8 cellular contexts compared by ENCODE assay signal in genomic region chr7:17233643-17234397, GRCh38.
DNase-seq lines count a peak whose midpoint lies in the region; ATAC-seq, FAIRE-seq and TF ChIP-seq lines count a peak whose summit lies in the region.

No MANE protein-coding gene starts in this region.

- no peak overlapping the region for H3K4me3 ChIP-seq in endothelial cell of umbilical vein (replicated peaks in 1 of 3; ENCODE audit: insufficient read depth in 1 of 3, low read depth in 1 of 3, low read length in 3 of 3)

- no peaks in the 10 kb centered on the region for H3K9me1 ChIP-seq in endothelial cell of umbilical vein (replicated peaks; ENCODE audit: control insufficient read depth, extremely low read depth, insufficient read depth, low read length)

- TF ChIP-seq CTCF in endothelial cell of umbilical vein (IDR thresholded peaks at IDR 0.05; ENCODE audit: extremely low read depth in 1 of 2, insufficient read depth in 1 of 2, low read depth in 1 of 2, low read length in 2 of 2), result no peak

- H3K4me2 ChIP-seq in endothelial cell of umbilical vein (ENCODE audit: insufficient read depth, low read length), result peak overlapping the region; percentile 63

- H3K27ac ChIP-seq in endothelial cell of umbilical vein (ENCODE audit: insufficient read depth, low read depth, low read length), result peak overlapping the region; percentile 76

- H3K9ac ChIP-seq in endothelial cell of umbilical vein (replicated peaks; ENCODE audit: extremely low read depth, insufficient read depth, low read length), result peak overlapping the region; percentile 74

- intact Hi-C loops in endothelial cell of umbilical vein (cut with micrococcal nuclease), result loop anchor here (1.0 to 10.0 kb wide), 5 partner anchors 27 to 287 kb away; partner anchors contain the start of gene AHR

- peak; percentile 21 for DNase-seq in CD1c-positive myeloid dendritic cell (ENCODE audit: extremely low spot score)
- peak; percentile 11 for DNase-seq in HK-2 (ENCODE audit: unreplicated experiment)
- DNase-seq in activated CD4-positive, alpha-beta T cell treated with anti-CD3 and anti-CD28 coated beads, Interleukin-2, amount 50 U/mL, for 4 hours, result peak; percentile 42 to 44
- no peak for DNase-seq in endothelial cell of umbilical vein (ENCODE audit: low read depth, low spot score)
- peak; percentile 20 to 22 for DNase-seq in stimulated activated CD8-positive, alpha-beta memory T cell treated with anti-CD3 and anti-CD28 coated beads, Interleukin-2, amount 100 ng/mL, for 1 hour (ENCODE audit: low read depth in 2 of 2)
- no peak for DNase-seq in AG20443 (ENCODE audit: low spot score)
- DNase-seq in OCI-M2 (lab: John Stamatoyannopoulos, UW; ENCODE audit: unreplicated experiment), result no peak

- FAIRE-seq in endothelial cell of umbilical vein (lab: Jason Lieb, UNC), result peak; percentile 31

- TSS peak; percentile 99 for BruUV-seq in endothelial cell of umbilical vein (replicated peaks; lab: Mats Ljungman, UMichigan)

- dilution Hi-C loops in endothelial cell of umbilical vein (cut with MboI; ENCODE audit: extremely low pct_ligation_motif_present, low sequenced_read_pairs), result no loop called here

- POLR2A ChIA-PET in endothelial cell of umbilical vein (lab: Charles Lee), result no interaction called here

- H3K27me3 ChIP-seq in endothelial cell of umbilical vein (ENCODE audit: control insufficient read depth in 2 of 2, insufficient read depth in 2 of 2, low read length in 2 of 2), result no peaks in the 10 kb centered on the region

- peak; percentile 44 for ATAC-seq in GM21381 (IDR thresholded peaks at IDR 0.05; ENCODE audit: unreplicated experiment)

- H2AFZ ChIP-seq in endothelial cell of umbilical vein (ENCODE audit: low read depth, low read length), result peak overlapping the region; percentile 73

- peaks cover 21% of the 10 kb centered on the region for H3K4me1 ChIP-seq in endothelial cell of umbilical vein (ENCODE audit: control insufficient read depth, extremely low read depth, insufficient read depth, low read length)

- CTCF ChIA-PET in endothelial cell of umbilical vein (lab: Charles Lee), result interaction anchor here (1.8 kb wide), 1 partner anchor 171 kb away, joined by 7 read pairs; no protein-coding TSS in a partner anchor

- H3K36me3 ChIP-seq in endothelial cell of umbilical vein (ENCODE audit: control insufficient read depth in 2 of 2, extremely low read depth in 1 of 2, insufficient read depth in 2 of 2, low read length in 2 of 2), result no peaks in the 10 kb centered on the region

- no peak for TF ChIP-seq POLR2A in endothelial cell of umbilical vein (IDR thresholded peaks at IDR 0.05; ENCODE audit: low read depth, low read length)

- H3K79me2 ChIP-seq in endothelial cell of umbilical vein (ENCODE audit: control insufficient read depth, insufficient read depth, low read length), result no peaks in the 10 kb centered on the region

- no peaks in the 10 kb centered on the region for H3K9me3 ChIP-seq in endothelial cell of umbilical vein (replicated peaks; ENCODE audit: control insufficient read depth, insufficient read depth, low read length)

- no peaks in the 10 kb centered on the region for H4K20me1 ChIP-seq in endothelial cell of umbilical vein (replicated peaks; ENCODE audit: control insufficient read depth, extremely low read depth, insufficient read depth, low read length)

TF ChIP-seq in endothelial cell of umbilical vein, 7 proteins besides CTCF, POLR2A, EP300 and RAD21:
- TF ChIP-seq POLR2AphosphoS5 (IDR thresholded peaks at IDR 0.05; ENCODE audit: insufficient read depth, low read depth, low read length) (no peak), EZH2 (IDR thresholded peaks at IDR 0.05; ENCODE audit: borderline replicate concordance, low read depth, low read length, severe bottlenecking) (no peak), JUN (IDR thresholded peaks at IDR 0.05; ENCODE audit: borderline replicate concordance, insufficient read depth, insufficient read length, low read depth) (no peak), FOS (IDR thresholded peaks at IDR 0.05; ENCODE audit: borderline replicate concordance, insufficient read depth, low read length) (no peak), MYC (IDR thresholded peaks at IDR 0.05; ENCODE audit: low read depth, low read length) (no peak), GATA2 (IDR thresholded peaks at IDR 0.05; ENCODE audit: insufficient read depth, insufficient read length, low read depth, low read length) (no peak)
- TF ChIP-seq, protein P1, sequence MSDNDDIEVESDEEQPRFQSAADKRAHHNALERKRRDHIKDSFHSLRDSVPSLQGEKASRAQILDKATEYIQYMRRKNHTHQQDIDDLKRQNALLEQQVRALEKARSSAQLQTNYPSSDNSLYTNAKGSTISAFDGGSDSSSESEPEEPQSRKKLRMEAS (IDR thresholded peaks at IDR 0.05; ENCODE audit: insufficient read depth, insufficient read length), result no peak

Comparison
In these comparisons a context has a peak if more than half of its experiments do, and no peak if none do; other contexts are left out.
1. DNase-seq: peak in CD1c-positive myeloid dendritic cell (single experiment), HK-2 (single experiment), activated CD4-positive, alpha-beta T cell treated with anti-CD3 and anti-CD28 coated beads, Interleukin-2, amount 50 U/mL, for 4 hours (2 of 2) and stimulated activated CD8-positive, alpha-beta memory T cell treated with anti-CD3 and anti-CD28 coated beads, Interleukin-2, amount 100 ng/mL, for 1 hour (2 of 2); none in endothelial cell of umbilical vein (single experiment), AG20443 (single experiment) and OCI-M2 (single experiment).